ENCODE assay signal across 7 cellular contexts in the genomic region with DNA sequence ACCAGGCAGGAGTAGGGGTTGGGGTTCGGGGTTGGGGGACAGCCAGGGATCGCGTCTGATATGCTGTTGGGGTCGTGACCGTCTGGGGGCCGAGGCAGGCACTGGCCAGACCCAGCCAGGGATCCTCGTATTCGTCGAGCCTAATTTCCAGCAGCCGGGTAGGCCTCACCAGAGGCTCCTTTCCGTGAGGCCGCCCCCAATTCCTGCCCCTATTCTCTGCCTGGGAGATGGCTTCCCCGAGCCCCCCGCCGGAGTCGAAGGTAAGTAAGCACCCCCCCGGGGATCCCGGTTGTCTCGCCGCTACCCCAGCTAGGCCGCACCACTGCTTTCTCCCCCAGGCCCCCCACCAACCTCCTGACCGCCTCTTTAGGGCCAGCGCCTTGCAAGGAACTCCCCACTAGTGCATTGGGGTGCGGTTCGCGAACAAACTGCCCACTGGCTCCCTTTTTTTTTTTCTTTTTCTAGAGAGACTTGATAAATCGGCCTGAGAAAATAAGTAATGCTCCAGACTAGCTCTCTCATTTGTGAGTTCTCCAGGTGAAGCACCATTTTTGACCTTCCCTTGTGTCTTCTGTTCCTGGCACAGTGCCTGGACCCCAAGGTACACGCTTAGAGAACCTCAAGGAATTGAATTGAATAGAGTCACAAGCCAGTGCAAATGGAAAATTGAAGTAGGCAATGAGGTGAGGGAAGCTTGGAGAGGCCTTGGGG. TPM values are rescaled to one million over a fixed set of nuclear protein-coding genes. Genes with fewer than 3 reads are reported as not detected.
DNase-seq lines count a peak whose midpoint lies in the region; ATAC-seq and TF ChIP-seq lines count a peak whose summit lies in the region.

No MANE protein-coding gene starts in this region.

- WGBS in HUES64, result 4% methylated on average over 28 of the region's 28 CpGs

- DNase-seq in ascending aorta (ENCODE audit: low spot score in 2 of 2) (no peak), inferior parietal cortex (ENCODE audit: extremely low spot score) (peak; percentile 29)
- peak; percentile 3 for DNase-seq in stimulated activated CD8-positive, alpha-beta memory T cell treated with anti-CD3 and anti-CD28 coated beads, Interleukin-12 subunit alpha, Interleukin-12 subunit beta, amount 100 ng/mL, for 1 hour (ENCODE audit: low read depth)
- DNase-seq in NK-92 treated with Interleukin-12 subunit alpha and Interleukin-12 subunit beta, amount 100 ng/mL, for 24 hours (lab: John Stamatoyannopoulos, UW), result no peak

- no peak for TF ChIP-seq CTCF in ascending aorta (IDR thresholded peaks at IDR 0.05)

- H3K27ac ChIP-seq in HUES64 (ENCODE audit: low read depth, low read length) (no peak overlapping the region), ascending aorta (peak overlapping the region; percentile 77)

- H3K4me1 ChIP-seq in HUES64 (ENCODE audit: insufficient read depth, low read length) (peaks cover 10% of the 10 kb centered on the region), ascending aorta (peaks cover 0 to 15% of the 10 kb centered on the region in 2 donors)

- ATAC-seq in GM19452 (IDR thresholded peaks at IDR 0.05; ENCODE audit: unreplicated experiment) (peak; percentile 6), GM21515 (IDR thresholded peaks at IDR 0.05; ENCODE audit: unreplicated experiment) (no peak)

- H3K27me3 ChIP-seq in HUES64 (ENCODE audit: insufficient read depth, low read length), result no peaks in the 10 kb centered on the region
- H3K27me3 ChIP-seq in ascending aorta, result no peaks in the 10 kb centered on the region

- H3K9me3 ChIP-seq in HUES64 (ENCODE audit: insufficient read depth, low read depth, low read length), result peaks cover 18% of the 10 kb centered on the region
- H3K9me3 ChIP-seq in ascending aorta, result peaks cover 7 to 16% of the 10 kb centered on the region in 2 donors

- peak overlapping the region; percentile 93 for H3K4me3 ChIP-seq in HUES64 (ENCODE audit: low read length)
- H3K4me3 ChIP-seq in ascending aorta, result peak overlapping the region; percentile 67 to 91

- H3K36me3 ChIP-seq in HUES64 (ENCODE audit: insufficient read depth, low read length) (peaks cover 69% of the 10 kb centered on the region), ascending aorta (peaks cover 35 to 37% of the 10 kb centered on the region in 2 donors)

- H3K9ac ChIP-seq in HUES64 (ENCODE audit: low read depth, low read length), result peak overlapping the region; percentile 76

- intact Hi-C loops in ascending aorta (cut with DNase I), result loop anchor here (1.0 to 5.0 kb wide), 4 partner anchors 134 to 1300 kb away; a partner anchor contains a TSS

RNA-seq across cellular contexts. Expression of a gene that starts 0.4 kb away (rescaled TPM):
- polyA plus RNA-seq in HUES64 (2013, experiment 1 of 2), result 9.3 TPM
- 10.3 TPM for polyA plus RNA-seq in HUES64 (2013, experiment 2 of 2)
- 30.4 TPM for total RNA-seq in ascending aorta

RNA-seq across cellular contexts. Expression of a gene that starts 0.7 kb away (rescaled TPM):
- 22.5 TPM for polyA plus RNA-seq in HUES64 (2013, experiment 1 of 2)
- 23.3 TPM for polyA plus RNA-seq in HUES64 (2013, experiment 2 of 2)
- total RNA-seq in ascending aorta, result 2.6 TPM

RNA-seq across cellular contexts. Expression of a gene that starts 14.3 kb away (rescaled TPM):
- 0.10 TPM for polyA plus RNA-seq in HUES64 (2013, experiment 1 of 2)
- polyA plus RNA-seq in HUES64 (2013, experiment 2 of 2), result 0.13 TPM
- 0.53 TPM for total RNA-seq in ascending aorta

RNA-seq across cellular contexts. Expression of a gene that starts 36.5 kb away (rescaled TPM):
- not detected for polyA plus RNA-seq in HUES64 (2013, experiment 1 of 2)
- polyA plus RNA-seq in HUES64 (2013, experiment 2 of 2), result 0.19 TPM
- total RNA-seq in ascending aorta, result 4.8 TPM

Comparison
In these comparisons a context has a peak if more than half of its experiments do, and no peak if none do; other contexts are left out.
1. DNase-seq: peak in inferior parietal cortex (single experiment) and stimulated activated CD8-positive, alpha-beta memory T cell treated with anti-CD3 and anti-CD28 coated beads, Interleukin-12 subunit alpha, Interleukin-12 subunit beta, amount 100 ng/mL, for 1 hour (single experiment); none in ascending aorta (0 of 2) and NK-92 treated with Interleukin-12 subunit alpha and Interleukin-12 subunit beta, amount 100 ng/mL, for 24 hours (single experiment).